In genomic region chr1:90220941-90221693, GRCh38 we compare ENCODE assay signal across 30 cellular contexts.
DNase-seq lines count a peak whose midpoint lies in the region; ATAC-seq and TF ChIP-seq lines count a peak whose summit lies in the region.
"Had no signal": no experiment of that assay in that cellular context is flagged by ENCODE, and none has a peak within 500 bp of the region (broad histone marks: within the 10 kb centered on the region; RNA-seq: fewer than 3 reads in every experiment).

No MANE protein-coding gene starts in this region.

- no peaks in the 10 kb centered on the region for H3K79me1 ChIP-seq in mesendoderm (ENCODE audit: low read length)

- no peak overlapping the region for H2BK120ac ChIP-seq in mesendoderm (ENCODE audit: low read depth, low read length)

- H3K18ac ChIP-seq in mesendoderm (ENCODE audit: low read length), result no peak overlapping the region

- peaks cover 10 to 15% (median 11%) of the 10 kb centered on the region in 5 experiments for H3K9me3 Mint-ChIP-seq in brain
- H3K9me3 Mint-ChIP-seq: stimulated activated naive CD8-positive, alpha-beta T cell treated with anti-CD3 and anti-CD28 coated beads, Interleukin-15, Interleukin-2, amounts not matched to agents 100 ng/mL and 50 ng/mL, for 24 hours had no signal

- no peak overlapping the region for H3K4me3 Mint-ChIP-seq in brain
- H3K4me3 Mint-ChIP-seq: activated CD4-positive, alpha-beta T cell treated with anti-CD3 and anti-CD28 coated beads for 36 hours; CD14-positive monocyte; nephron; stimulated activated naive CD8-positive, alpha-beta T cell treated with anti-CD3 and anti-CD28 coated beads, Interleukin-15, Interleukin-2, amounts not matched to agents 100 ng/mL and 50 ng/mL, for 24 hours; T-helper 1 cell treated with Interleukin-12 subunit alpha and Interleukin-12 subunit beta and Interleukin-4 antibody, amounts not matched to agents 30 μg/mL and 1 μg/mL, for 36 hours had no signal

- no peak overlapping the region for H2AK5ac ChIP-seq in mesendoderm (ENCODE audit: low read length)

- H3K9ac ChIP-seq in DND-41 (ENCODE audit: low read depth, low read length) (no peak overlapping the region), mesendoderm (ENCODE audit: low read length) (no peak overlapping the region)
- H3K9ac ChIP-seq: GM23248, parathyroid adenoma had no signal

- TF ChIP-seq CTCF in DND-41 (IDR thresholded peaks at IDR 0.05; ENCODE audit: borderline replicate concordance, extremely low read depth, low read length, poor library complexity, severe bottlenecking) (no peak), brain (conservative IDR thresholded peaks at IDR 0.05) (no peak)

- H3K56ac ChIP-seq in mesendoderm (ENCODE audit: low read length), result no peak overlapping the region

- H3K27me3 ChIP-seq in DND-41 (ENCODE audit: insufficient read depth, low read length, poor library complexity) (no peaks in the 10 kb centered on the region), mesendoderm (ENCODE audit: insufficient read depth, low read length, poor library complexity) (no peaks in the 10 kb centered on the region)
- H3K27me3 ChIP-seq: body of pancreas, heart right ventricle, sigmoid colon, tibial artery had no signal

- DNase-seq in DND-41, result peak; percentile 16
- DNase-seq in NCI-H1092 (lab: John Stamatoyannopoulos, UW), result peak; percentile 12
- no peak for DNase-seq in mesendoderm
- DNase-seq in stimulated activated naive CD4-positive, alpha-beta T cell (lab: John Stamatoyannopoulos, UW), result no peak
- DNase-seq: activated CD4-positive, alpha-beta T cell treated with anti-CD3 and anti-CD28 coated beads for 36 hours; activated CD8-positive, alpha-beta memory T cell treated with anti-CD3 and anti-CD28 coated beads for 24 hours; activated naive CD4-positive, alpha-beta T cell; activated T-cell treated with anti-CD3 and anti-CD28 coated beads, Interleukin-2, amount 50 U/mL, for 1 hour; body of pancreas; effector CD8-positive, alpha-beta T cell; erythroblast; foreskin fibroblast; GM23248; left ventricle myocardium inferior; NCI-H2107; NCI-H524 treated with DMSO at 0.1 percent for 48 hours; sigmoid colon; stimulated activated CD4-positive, alpha-beta T cell treated with anti-CD3 and anti-CD28 coated beads, Interleukin-15, amount 100 ng/mL, for 24 hours; tibial artery had no signal

- no peaks in the 10 kb centered on the region for H4K20me1 ChIP-seq in DND-41 (ENCODE audit: insufficient read depth, low read length)

- no peak overlapping the region for H3K4ac ChIP-seq in mesendoderm (ENCODE audit: low read depth, low read length)

- H3K4me2 ChIP-seq in DND-41 (ENCODE audit: insufficient read depth, low read length) (no peak overlapping the region), mesendoderm (ENCODE audit: low read length) (no peak overlapping the region)

- peaks cover 4% of the 10 kb centered on the region for H3K36me3 Mint-ChIP-seq in brain
- H3K36me3 Mint-ChIP-seq: CD14-positive monocyte had no signal

- H4K8ac ChIP-seq in mesendoderm (ENCODE audit: low read depth, low read length), result no peak overlapping the region

- no CpG with 5 or more reads among the region's 5 CpGs for WGBS in mesendoderm (ENCODE audit: extremely low coverage, insufficient coverage, low lambda C conversion rate)

- H3K27me3 Mint-ChIP-seq in brain, result peaks cover 2% of the 10 kb centered on the region
- H3K27me3 Mint-ChIP-seq: activated CD4-positive, alpha-beta T cell treated with anti-CD3 and anti-CD28 coated beads for 36 hours had no signal

- H3K4me1 Mint-ChIP-seq in brain, result peaks cover 21% of the 10 kb centered on the region
- H3K4me1 Mint-ChIP-seq: activated CD4-positive, alpha-beta T cell treated with anti-CD3 and anti-CD28 coated beads for 36 hours; CD14-positive monocyte; nephron had no signal

- H2AFZ ChIP-seq in DND-41 (ENCODE audit: low read depth, low read length), result no peak overlapping the region
- H2AFZ ChIP-seq: GM23248, parathyroid adenoma had no signal

- H3K4me1 ChIP-seq in DND-41 (ENCODE audit: insufficient read depth, low read length) (peaks cover 8% of the 10 kb centered on the region; the same call in 1 of the 2 replicates), mesendoderm (ENCODE audit: control insufficient read depth, low read depth, low read length) (no peaks in the 10 kb centered on the region)
- H3K4me1 ChIP-seq: body of pancreas, heart right ventricle, parathyroid adenoma, sigmoid colon, tibial artery had no signal

- H4K5ac ChIP-seq in mesendoderm (ENCODE audit: low read length), result no peak overlapping the region

- H3K23ac ChIP-seq in mesendoderm (ENCODE audit: low read length), result no peak overlapping the region

- H3K79me2 ChIP-seq in DND-41 (ENCODE audit: insufficient read depth, low read length) (no peaks in the 10 kb centered on the region), mesendoderm (ENCODE audit: control insufficient read depth, insufficient read depth, low read length) (no peaks in the 10 kb centered on the region)
- H3K79me2 ChIP-seq: parathyroid adenoma had no signal

- H3K4me3 ChIP-seq in DND-41 (ENCODE audit: low read depth in 1 of 2, low read length in 2 of 2) (no peak overlapping the region), mesendoderm (ENCODE audit: low read length) (no peak overlapping the region)
- H3K4me3 ChIP-seq: body of pancreas, GM23248, heart right ventricle, left ventricle myocardium inferior, sigmoid colon, tibial artery had no signal

- H3K27ac ChIP-seq in DND-41 (ENCODE audit: low read length) (no peak overlapping the region), mesendoderm (ENCODE audit: low read depth, low read length) (no peak overlapping the region)
- H3K27ac ChIP-seq: body of pancreas, GM23248, heart right ventricle, left ventricle myocardium inferior, parathyroid adenoma, RWPE1, sigmoid colon, tibial artery had no signal

- peak overlapping the region; percentile 36 for H2BK15ac ChIP-seq in mesendoderm (replicated peaks; ENCODE audit: low read depth)

- ATAC-seq in DND-41 (ENCODE audit: insufficient read depth, low read depth) (peak; percentile 54; the same call in 1 of the 3 replicates), GM19455 (IDR thresholded peaks at IDR 0.05; ENCODE audit: unreplicated experiment) (no peak), HG02981 (IDR thresholded peaks at IDR 0.05; ENCODE audit: unreplicated experiment) (no peak), HG03045 (IDR thresholded peaks at IDR 0.05; ENCODE audit: unreplicated experiment) (no peak)
- ATAC-seq: activated CD4-positive, alpha-beta T cell treated with anti-CD3 and anti-CD28 coated beads for 36 hours; body of pancreas had no signal

- peak overlapping the region in 4 of 5 experiments; percentile 0 to 26 (median 14) for H3K27ac Mint-ChIP-seq in brain
- H3K27ac Mint-ChIP-seq: activated CD4-positive, alpha-beta T cell treated with anti-CD3 and anti-CD28 coated beads for 36 hours; CD14-positive monocyte; stimulated activated naive CD8-positive, alpha-beta T cell treated with anti-CD3 and anti-CD28 coated beads, Interleukin-15, Interleukin-2, amounts not matched to agents 100 ng/mL and 50 ng/mL, for 24 hours; T-helper 1 cell treated with Interleukin-12 subunit alpha and Interleukin-12 subunit beta and Interleukin-4 antibody, amounts not matched to agents 30 μg/mL and 1 μg/mL, for 36 hours had no signal

- no peaks in the 10 kb centered on the region for H3K36me3 ChIP-seq in DND-41 (ENCODE audit: insufficient read depth, low read length)
- H3K36me3 ChIP-seq in mesendoderm (ENCODE audit: control insufficient read depth, insufficient read depth, low read length), result no peaks in the 10 kb centered on the region
- H3K36me3 ChIP-seq: heart right ventricle, left ventricle myocardium inferior, sigmoid colon, tibial artery had no signal

- no peak overlapping the region for H2BK5ac ChIP-seq in mesendoderm (ENCODE audit: low read length)

- H3K9me3 ChIP-seq in DND-41 (ENCODE audit: insufficient read depth, low read length, severe bottlenecking), result peaks cover 11% of the 10 kb centered on the region
- H3K9me3 ChIP-seq: sigmoid colon had no signal

Comparison
In these comparisons a context has a peak if more than half of its experiments do, and no peak if none do; other contexts are left out.
1. DNase-seq: peak in DND-41 (single experiment) and NCI-H1092 (single experiment); none in mesendoderm (single experiment) and stimulated activated naive CD4-positive, alpha-beta T cell (0 of 6).